10 cellular contexts compared by ENCODE assay signal in genomic region chr1:36183309-36183856, GRCh38. TPM values are rescaled to one million over a fixed set of nuclear protein-coding genes. Genes with fewer than 3 reads are reported as not detected.
A peak's percentile ranks its signal among the peaks of the same experiment; 100 is the strongest.
DNase-seq lines count a peak whose midpoint lies in the region; ATAC-seq, FAIRE-seq and TF ChIP-seq lines count a peak whose summit lies in the region.
"Had no signal": no experiment of that assay in that cellular context is flagged by ENCODE, and none has a peak within 500 bp of the region (broad histone marks: within the 10 kb centered on the region; RNA-seq: fewer than 3 reads in every experiment).

No MANE protein-coding gene starts in this region.

- H2BK5ac ChIP-seq in H1 (ENCODE audit: low read depth, low read length) = no peak overlapping the region; the same call in 1 of the 2 replicates

- H2AFZ ChIP-seq in OCI-LY1 (ENCODE audit: low read length) (no peak overlapping the region), H1 (ENCODE audit: low read length) (no peak overlapping the region), osteoblast (ENCODE audit: low read length) (no peak overlapping the region)
- H2AFZ ChIP-seq: parathyroid adenoma had no signal

- no peak overlapping the region for H4K5ac ChIP-seq in H1 (ENCODE audit: insufficient read length, low read depth, low read length)

- DNase-seq in NCI-H1092 treated with DMSO at 0.1 percent for 48 hours (lab: John Stamatoyannopoulos, UW) = peak; percentile 25
- DNase-seq in NCI-H1092 (lab: John Stamatoyannopoulos, UW) = no peak
- no peak for DNase-seq in H1 (ENCODE audit: low read depth in 1 of 2, low spot score in 2 of 2)
- peak; percentile 73 for DNase-seq in osteoblast (ENCODE audit: insufficient read length, low spot score, missing footprints)
- DNase-seq in D721Med (ENCODE audit: insufficient read length, low spot score) = no peak
- DNase-seq in dedifferentiated amniotic fluid mesenchymal stem cell (ENCODE audit: extremely low spot score) = no peak

- POLR2A ChIA-PET in H1 (lab: Charles Lee; ENCODE audit: partially characterized antibody) = interaction anchor here (0.7 to 2.8 kb wide), 8 partner anchors 13 to 33 kb away, joined by 3 to 12 read pairs (median 5); partner anchors contain the start of genes MAP7D1 and TRAPPC3

- no peaks in the 10 kb centered on the region for H3K9me2 ChIP-seq in OCI-LY1 (ENCODE audit: low read depth, low read length)

- H4K20me1 ChIP-seq in OCI-LY1 (ENCODE audit: insufficient read depth, low read length) (no peaks in the 10 kb centered on the region), H1 (replicated peaks in 1 of 2; ENCODE audit: control insufficient read depth in 1 of 2, insufficient read depth in 2 of 2, low read length in 2 of 2) (peaks cover 0 to 4% of the 10 kb centered on the region in 2 experiments), osteoblast (ENCODE audit: insufficient read depth, low read length) (peaks cover 8% of the 10 kb centered on the region)

- H2BK120ac ChIP-seq in H1 (replicated peaks; ENCODE audit: low read depth, low read length) = no peak overlapping the region

- no peak overlapping the region for H4K8ac ChIP-seq in H1 (ENCODE audit: extremely low read depth, insufficient read depth, low read length)

- FAIRE-seq in H1 (lab: Jason Lieb, UNC) (no peak), D721Med (lab: Jason Lieb, UNC) (no peak)
- FAIRE-seq: A549 had no signal

- no peaks in the 10 kb centered on the region for H3K27me3 ChIP-seq in OCI-LY1 (ENCODE audit: insufficient read depth, low read length)
- no peaks in the 10 kb centered on the region for H3K27me3 ChIP-seq in H1 (replicated peaks in 1 of 4; ENCODE audit: control insufficient read depth in 3 of 4, extremely low read depth in 1 of 4, insufficient read depth in 3 of 4, low read length in 3 of 4)
- no peaks in the 10 kb centered on the region for H3K27me3 ChIP-seq in osteoblast (ENCODE audit: insufficient read depth, low read length)

- WGBS in H1 (ENCODE audit: extremely low coverage in 1 of 2, insufficient coverage in 1 of 2, insufficient read length in 1 of 2, insufficient replicate concordance in 2 of 2, low coverage in 1 of 2, low lambda C conversion rate in 2 of 2, missing lambda C conversion rate in 1 of 2), 2 experiments = 86% methylated on average over 2 of the region's 2 CpGs; no CpG with 5 or more reads in 1 of the 2 experiments

- no peak overlapping the region for H3K56ac ChIP-seq in H1 (replicated peaks; ENCODE audit: insufficient read length, low read depth, low read length)

- H2BK20ac ChIP-seq in H1 (ENCODE audit: low read length) = no peak overlapping the region

- peaks cover 4% of the 10 kb centered on the region; the same call in 1 of the 2 replicates for H3K23me2 ChIP-seq in H1 (ENCODE audit: low read depth, low read length)

- H3K4me3 ChIP-seq in OCI-LY1 (ENCODE audit: low read depth, low read length, poor library complexity, severe bottlenecking) (no peak overlapping the region), H1 (ENCODE audit: extremely low read depth in 1 of 4, insufficient read depth in 2 of 4, low read depth in 3 of 4, low read length in 4 of 4) (no peak overlapping the region), osteoblast (ENCODE audit: insufficient read depth, low read length) (no peak overlapping the region)
- H3K4me3 ChIP-seq: A549 had no signal

- ATAC-seq in GM18858 (IDR thresholded peaks at IDR 0.05; ENCODE audit: unreplicated experiment) = no peak
- ATAC-seq: A549 had no signal

- TF ChIP-seq CTCF in OCI-LY1 (IDR thresholded peaks at IDR 0.05; ENCODE audit: low read length) (no peak), H1 (IDR thresholded peaks at IDR 0.05; ENCODE audit: control extremely low read depth in 1 of 3, insufficient read depth in 1 of 3, low read depth in 1 of 3, low read length in 3 of 3) (no peak), osteoblast (IDR thresholded peaks at IDR 0.05; ENCODE audit: extremely low read depth, low read depth, low read length) (no peak), D721Med (IDR thresholded peaks at IDR 0.05; ENCODE audit: insufficient read depth, missing control alignments) (no peak)

- H3K9ac ChIP-seq in OCI-LY1 (ENCODE audit: low read length) = no peak overlapping the region
- no peak overlapping the region for H3K9ac ChIP-seq in H1 (replicated peaks in 1 of 4; ENCODE audit: extremely low read depth in 1 of 4, low read depth in 3 of 4, low read length in 3 of 4)
- H3K9ac ChIP-seq: parathyroid adenoma had no signal

- CTCF ChIA-PET in H1 (lab: Charles Lee; ENCODE audit: partially characterized antibody) = interaction anchor here (0.5 to 13.3 kb wide), 9 partner anchors 16 to 1009 kb away, joined by 3 to 261 read pairs (median 4); partner anchors contain the start of genes MAP7D1 and TRAPPC3

- peak overlapping the region; percentile 33 for H3K27ac ChIP-seq in OCI-LY1 (ENCODE audit: low read depth, low read length, poor library complexity, severe bottlenecking)
- no peak overlapping the region for H3K27ac ChIP-seq in H1 (ENCODE audit: low read depth, low read length)
- H3K27ac ChIP-seq in osteoblast (ENCODE audit: low read depth, low read length) = peak overlapping the region; percentile 23
- H3K27ac ChIP-seq: A549, parathyroid adenoma had no signal

- no peak for TF ChIP-seq EP300 in H1 (IDR thresholded peaks at IDR 0.05; ENCODE audit: borderline replicate concordance in 1 of 2, low read depth in 2 of 2, low read length in 2 of 2)

- 0 out of 2 replicates have a peak overlapping the region, but pooled peaks have one; percentile 24 for H2AK5ac ChIP-seq in H1 (ENCODE audit: low read depth, low read length)

- H2BK15ac ChIP-seq in H1 (ENCODE audit: low read length) = no peak overlapping the region

- no peak overlapping the region for H3K18ac ChIP-seq in H1 (ENCODE audit: extremely low read depth, low read length)

- no peak overlapping the region for H3K23ac ChIP-seq in H1 (ENCODE audit: insufficient read length)

- peaks cover 33% of the 10 kb centered on the region for H3K36me3 ChIP-seq in OCI-LY1 (ENCODE audit: insufficient read depth, low read length)
- H3K36me3 ChIP-seq in H1 (ENCODE audit: control insufficient read depth in 2 of 4, insufficient read depth in 4 of 4, low read length in 3 of 4) = peaks cover 5 to 12% (median 7%) of the 10 kb centered on the region in 4 experiments; a peak in 6 of 8 replicates
- H3K36me3 ChIP-seq in osteoblast (ENCODE audit: insufficient read depth, low read length) = peaks cover 43% of the 10 kb centered on the region

- no peak overlapping the region for H3K4me2 ChIP-seq in OCI-LY1 (ENCODE audit: low read length)
- no peak overlapping the region for H3K4me2 ChIP-seq in H1 (ENCODE audit: insufficient read depth in 1 of 2, low read depth in 2 of 2, low read length in 2 of 2)
- no peak overlapping the region for H3K4me2 ChIP-seq in osteoblast (ENCODE audit: insufficient read depth, low read length)
- H3K4me2 ChIP-seq: A549 had no signal

- no peak overlapping the region for H2BK12ac ChIP-seq in H1 (ENCODE audit: low read depth, low read length)

- no peak overlapping the region for H3K14ac ChIP-seq in H1 (ENCODE audit: insufficient read length)

- no peaks in the 10 kb centered on the region for H3K79me1 ChIP-seq in H1 (ENCODE audit: low read depth, low read length)

- no peaks in the 10 kb centered on the region for H3F3A ChIP-seq in OCI-LY1 (ENCODE audit: insufficient read depth, low read length)

- H3K79me2 ChIP-seq in OCI-LY1 (ENCODE audit: insufficient read depth, low read length) (no peaks in the 10 kb centered on the region), H1 (ENCODE audit: control insufficient read depth in 1 of 2, insufficient read depth in 2 of 2, low read length in 2 of 2) (no peaks in the 10 kb centered on the region), osteoblast (ENCODE audit: insufficient read depth, low read length) (peaks cover 3% of the 10 kb centered on the region)
- H3K79me2 ChIP-seq: parathyroid adenoma had no signal

- no peak for TF ChIP-seq RAD21 in H1 (IDR thresholded peaks at IDR 0.05 in 1 of 2, conservative IDR thresholded peaks at IDR 0.05 in 1 of 2; ENCODE audit: low read depth in 2 of 2, low read length in 2 of 2)

- H3K9me3 ChIP-seq in OCI-LY1 (ENCODE audit: low read length) (no peaks in the 10 kb centered on the region), H1 (ENCODE audit: insufficient read depth in 2 of 2, low read depth in 1 of 2, low read length in 1 of 2) (no peaks in the 10 kb centered on the region), osteoblast (ENCODE audit: low read depth, low read length) (no peaks in the 10 kb centered on the region)
- H3K9me3 ChIP-seq: A549 had no signal

- no peak overlapping the region for H3K4ac ChIP-seq in H1 (replicated peaks; ENCODE audit: insufficient read length, low read depth, low read length)

- H3K4me1 ChIP-seq in OCI-LY1 (ENCODE audit: insufficient read depth, low read length, severe bottlenecking) = no peaks in the 10 kb centered on the region
- peaks cover 5 to 15% (median 7%) of the 10 kb centered on the region in 4 experiments; a peak in 5 of 7 replicates for H3K4me1 ChIP-seq in H1 (replicated peaks in 1 of 4; ENCODE audit: control insufficient read depth in 3 of 4, insufficient read depth in 4 of 4, low read length in 3 of 4)
- peaks cover 9% of the 10 kb centered on the region for H3K4me1 ChIP-seq in osteoblast (ENCODE audit: insufficient read depth, low read length)
- H3K4me1 ChIP-seq: parathyroid adenoma had no signal

- no peak for TF ChIP-seq POLR2A in H1 (IDR thresholded peaks at IDR 0.05; ENCODE audit: control extremely low read depth in 1 of 2, low read depth in 2 of 2, low read length in 2 of 2)

- H4K91ac ChIP-seq in H1 (replicated peaks; ENCODE audit: insufficient read length, low read length) = no peak overlapping the region

RNA-seq across cellular contexts. Expression of gene MAP7D1, which starts 27.4 kb away (rescaled TPM):
- total RNA-seq in H1 (2021; fragmentation: NEBNext Ultra II Directional; extraction: Animal tissue kit (Norgen Biotek cat#: 25700)) = 52.4 and 55.1 TPM in 2 replicates
- polyA plus RNA-seq in H1 (2011; rRNA removed) = 18.2 and 24.8 TPM in 2 replicates
- polyA plus RNA-seq in H1 (2011; cell fraction: cytosol; rRNA removed) = 23.1 TPM
- 36.3 TPM for polyA plus RNA-seq in H1 (2011; cell fraction: nucleus; rRNA removed)
- 44.6 to 64.8 TPM (median 56.7 TPM) in 4 replicates for polyA plus RNA-seq in H1 (2012, experiment 1 of 2)
- polyA plus RNA-seq in H1 (2012, experiment 2 of 2) = 55.0 TPM
- 30.4 TPM for polyA plus RNA-seq in H1 (2013, experiment 1 of 2)
- 27.2 TPM for polyA plus RNA-seq in H1 (2013, experiment 2 of 2)
- polyA minus RNA-seq in H1 (2011; rRNA and poly(A)+ RNA removed) = 10.9 and 11.9 TPM in 2 replicates
- 31.9 TPM for polyA minus RNA-seq in H1 (2011; cell fraction: cytosol; rRNA and poly(A)+ RNA removed)
- 18.1 TPM for polyA minus RNA-seq in H1 (2011; cell fraction: nucleus; rRNA and poly(A)+ RNA removed)
- total RNA-seq in osteoblast = 106 and 132 TPM in 2 replicates

RNA-seq across cellular contexts. Expression of gene TRAPPC3, which starts 34.1 kb away (rescaled TPM):
- total RNA-seq in H1 (2021; fragmentation: NEBNext Ultra II Directional; extraction: Animal tissue kit (Norgen Biotek cat#: 25700)) = 42.0 and 47.8 TPM in 2 replicates
- 36.1 and 51.0 TPM in 2 replicates for polyA plus RNA-seq in H1 (2011; rRNA removed)
- polyA plus RNA-seq in H1 (2011; cell fraction: cytosol; rRNA removed) = 53.9 TPM
- 19.8 TPM for polyA plus RNA-seq in H1 (2011; cell fraction: nucleus; rRNA removed)
- polyA plus RNA-seq in H1 (2012, experiment 1 of 2) = 55.6 to 70.5 TPM (median 64.5 TPM) in 4 replicates
- 47.1 TPM for polyA plus RNA-seq in H1 (2012, experiment 2 of 2)
- polyA plus RNA-seq in H1 (2013, experiment 1 of 2) = 35.8 TPM
- polyA plus RNA-seq in H1 (2013, experiment 2 of 2) = 38.3 TPM
- 19.0 and 20.3 TPM in 2 replicates for polyA minus RNA-seq in H1 (2011; rRNA and poly(A)+ RNA removed)
- 34.5 TPM for polyA minus RNA-seq in H1 (2011; cell fraction: cytosol; rRNA and poly(A)+ RNA removed)
- polyA minus RNA-seq in H1 (2011; cell fraction: nucleus; rRNA and poly(A)+ RNA removed) = 11.1 TPM
- 93.4 and 111 TPM in 2 replicates for total RNA-seq in osteoblast

RNA-seq across cellular contexts. Expression of gene THRAP3, which starts 40.9 kb away (rescaled TPM):
- 183 TPM in 2 replicates for total RNA-seq in H1 (2021; fragmentation: NEBNext Ultra II Directional; extraction: Animal tissue kit (Norgen Biotek cat#: 25700))
- polyA plus RNA-seq in H1 (2011; rRNA removed) = 36.0 and 40.2 TPM in 2 replicates
- 57.4 TPM for polyA plus RNA-seq in H1 (2011; cell fraction: cytosol; rRNA removed)
- 56.5 TPM for polyA plus RNA-seq in H1 (2011; cell fraction: nucleus; rRNA removed)
- 91.4 to 137 TPM (median 101 TPM) in 4 replicates for polyA plus RNA-seq in H1 (2012, experiment 1 of 2)
- 18.0 TPM for polyA plus RNA-seq in H1 (2012, experiment 2 of 2)
- 107 TPM for polyA plus RNA-seq in H1 (2013, experiment 1 of 2)
- polyA plus RNA-seq in H1 (2013, experiment 2 of 2) = 101 TPM
- 133 and 218 TPM in 2 replicates for polyA minus RNA-seq in H1 (2011; rRNA and poly(A)+ RNA removed)
- polyA minus RNA-seq in H1 (2011; cell fraction: cytosol; rRNA and poly(A)+ RNA removed) = 76.3 TPM
- polyA minus RNA-seq in H1 (2011; cell fraction: nucleus; rRNA and poly(A)+ RNA removed) = 86.2 TPM
- 127 and 137 TPM in 2 replicates for total RNA-seq in osteoblast

RNA-seq across cellular contexts. Expression of gene COL8A2, which starts 58.4 kb away (rescaled TPM):
- 2.4 and 2.8 TPM in 2 replicates for total RNA-seq in H1 (2021; fragmentation: NEBNext Ultra II Directional; extraction: Animal tissue kit (Norgen Biotek cat#: 25700))
- 2.1 and 2.4 TPM in 2 replicates for polyA plus RNA-seq in H1 (2011; rRNA removed)
- 1.7 TPM for polyA plus RNA-seq in H1 (2011; cell fraction: cytosol; rRNA removed)
- 2.5 TPM for polyA plus RNA-seq in H1 (2011; cell fraction: nucleus; rRNA removed)
- polyA plus RNA-seq in H1 (2012, experiment 1 of 2) = 1.1 to 2.4 TPM (median 1.6 TPM) in 4 replicates
- 1.4 TPM for polyA plus RNA-seq in H1 (2012, experiment 2 of 2)
- 3.2 TPM for polyA plus RNA-seq in H1 (2013, experiment 1 of 2)
- 2.8 TPM for polyA plus RNA-seq in H1 (2013, experiment 2 of 2)
- polyA minus RNA-seq in H1 (2011; rRNA and poly(A)+ RNA removed) = 1.1 TPM in 2 replicates
- polyA minus RNA-seq in H1 (2011; cell fraction: cytosol; rRNA and poly(A)+ RNA removed) = 2.0 TPM
- polyA minus RNA-seq in H1 (2011; cell fraction: nucleus; rRNA and poly(A)+ RNA removed) = 1.6 TPM
- 12.7 and 15.2 TPM in 2 replicates for total RNA-seq in osteoblast

Comparison
In these comparisons a context has a peak if more than half of its experiments do, and no peak if none do; other contexts are left out.
1. DNase-seq: peak in NCI-H1092 treated with DMSO at 0.1 percent for 48 hours (single experiment) and osteoblast (single experiment); none in NCI-H1092 (single experiment), H1 (0 of 2), D721Med (single experiment) and dedifferentiated amniotic fluid mesenchymal stem cell (single experiment).